22 cellular contexts compared by ENCODE assay signal in genomic region chr14:20485900-20486299, GRCh38. TPM values are rescaled to one million over a fixed set of nuclear protein-coding genes. Genes with fewer than 3 reads are reported as not detected.
DNase-seq lines count a peak whose midpoint lies in the region; FAIRE-seq and TF ChIP-seq lines count a peak whose summit lies in the region.
"Had no signal": no experiment of that assay in that cellular context is flagged by ENCODE, and none has a peak within 500 bp of the region (broad histone marks: within the 10 kb centered on the region; RNA-seq: fewer than 3 reads in every experiment).

No MANE protein-coding gene starts in this region.

- H3K36me3 ChIP-seq in H1 (ENCODE audit: control insufficient read depth in 2 of 4, insufficient read depth in 4 of 4, low read length in 3 of 4): no peaks in the 10 kb centered on the region

- no peaks in the 10 kb centered on the region for H3K27me3 ChIP-seq in HL-60 (ENCODE audit: insufficient read depth, poor library complexity, severe bottlenecking)
- no peaks in the 10 kb centered on the region for H3K27me3 ChIP-seq in H1 (replicated peaks in 1 of 4; ENCODE audit: control insufficient read depth in 3 of 4, extremely low read depth in 1 of 4, insufficient read depth in 3 of 4, low read length in 3 of 4)

- FAIRE-seq in H1 (lab: Jason Lieb, UNC): no peak
- FAIRE-seq: A549, GM12891 had no signal

- no peak overlapping the region for H2BK12ac ChIP-seq in H1 (ENCODE audit: low read depth, low read length)

- H3K14ac ChIP-seq in H1 (ENCODE audit: insufficient read length): no peak overlapping the region

- no peak overlapping the region for H2BK15ac ChIP-seq in H1 (ENCODE audit: low read length)

- WGBS in H1 (ENCODE audit: extremely low coverage in 1 of 2, insufficient coverage in 1 of 2, insufficient read length in 1 of 2, insufficient replicate concordance in 2 of 2, low coverage in 1 of 2, low lambda C conversion rate in 2 of 2, missing lambda C conversion rate in 1 of 2), 2 experiments: 70% methylated on average over 7 of the region's 7 CpGs; no CpG with 5 or more reads in 1 of the 2 experiments

- no peak overlapping the region for H3K4me2 ChIP-seq in H1 (ENCODE audit: insufficient read depth in 1 of 2, low read depth in 2 of 2, low read length in 2 of 2)
- H3K4me2 ChIP-seq: A549, PC-9 had no signal

- H3K23me2 ChIP-seq in H1 (ENCODE audit: low read depth, low read length): peaks cover 2% of the 10 kb centered on the region; the same call in 1 of the 2 replicates

- POLR2A ChIA-PET in H1 (lab: Charles Lee; ENCODE audit: partially characterized antibody): interaction anchor here (0.6 to 3.7 kb wide), 5 partner anchors 11 to 142 kb away, joined by 4 to 31 read pairs (median 7); partner anchors contain the start of genes APEX1, OSGEP, PARP2 and PNP

- peak overlapping the region; percentile 2; the same call in 1 of the 2 replicates for H2AFZ ChIP-seq in H1 (ENCODE audit: low read length)
- H2AFZ ChIP-seq: PC-9 had no signal

- no peak overlapping the region for H3K4ac ChIP-seq in H1 (replicated peaks; ENCODE audit: insufficient read length, low read depth, low read length)

- TF ChIP-seq CTCF in HL-60 (IDR thresholded peaks at IDR 0.05; ENCODE audit: insufficient read depth, low read length) (no peak), H1 (IDR thresholded peaks at IDR 0.05; ENCODE audit: control extremely low read depth in 1 of 3, insufficient read depth in 1 of 3, low read depth in 1 of 3, low read length in 3 of 3) (no peak), GM10266 (IDR thresholded peaks at IDR 0.05; ENCODE audit: control insufficient read depth, insufficient read depth, low read depth, missing control alignments) (no peak)

- TF ChIP-seq RAD21 in H1 (IDR thresholded peaks at IDR 0.05 in 1 of 2, conservative IDR thresholded peaks at IDR 0.05 in 1 of 2; ENCODE audit: low read depth in 2 of 2, low read length in 2 of 2): no peak

- H3K4me3 ChIP-seq in HL-60 (replicated peaks; ENCODE audit: insufficient read depth, low read length) (no peak overlapping the region), H1 (ENCODE audit: extremely low read depth in 1 of 4, insufficient read depth in 2 of 4, low read depth in 3 of 4, low read length in 4 of 4) (no peak overlapping the region)
- H3K4me3 ChIP-seq: A549, PC-9 had no signal

- H3K18ac ChIP-seq in H1 (ENCODE audit: extremely low read depth, low read length): no peak overlapping the region; the same call in 1 of the 2 replicates

- no peaks in the 10 kb centered on the region for H3K9me3 ChIP-seq in H1 (ENCODE audit: insufficient read depth in 2 of 2, low read depth in 1 of 2, low read length in 1 of 2)
- H3K9me3 ChIP-seq: A549 had no signal

- H3K79me2 ChIP-seq in H1 (ENCODE audit: control insufficient read depth in 1 of 2, insufficient read depth in 2 of 2, low read length in 2 of 2): no peaks in the 10 kb centered on the region

- TF ChIP-seq EP300 in H1 (IDR thresholded peaks at IDR 0.05; ENCODE audit: borderline replicate concordance in 1 of 2, low read depth in 2 of 2, low read length in 2 of 2): no peak

- H3K4me1 ChIP-seq in H1 (replicated peaks in 1 of 4; ENCODE audit: control insufficient read depth in 3 of 4, insufficient read depth in 4 of 4, low read length in 3 of 4): peaks cover 0 to 8% (median 3%) of the 10 kb centered on the region in 4 experiments; a peak in 2 of 7 replicates
- H3K4me1 ChIP-seq: A549 had no signal

- no peak overlapping the region for H3K9ac ChIP-seq in H1 (replicated peaks in 1 of 4; ENCODE audit: extremely low read depth in 1 of 4, low read depth in 3 of 4, low read length in 3 of 4)

- no peaks in the 10 kb centered on the region for H3K79me1 ChIP-seq in H1 (ENCODE audit: low read depth, low read length)

- DNase-seq in NCI-H82 (lab: John Stamatoyannopoulos, UW) (peak; percentile 4), NCI-H82 treated with DMSO at 0.1 percent for 48 hours (lab: John Stamatoyannopoulos, UW; ENCODE audit: unreplicated experiment) (no peak), HL-60 (ENCODE audit: low read depth in 1 of 2, low spot score in 1 of 2) (no peak), H1 (ENCODE audit: low read depth in 1 of 2, low spot score in 2 of 2) (no peak), activated gamma-delta T cell treated with Interleukin-2 at 50 U/mL for 16 hours (no peak), GM10266 (ENCODE audit: extremely low spot score) (no peak)
- no peak for DNase-seq in stimulated activated CD4-positive, alpha-beta T cell treated with anti-CD3 and anti-CD28 coated beads, Interleukin-12 subunit alpha, Interleukin-12 subunit beta, amount 100 ng/mL, for 4 hours
- DNase-seq: CD4-positive, CD25-positive, alpha-beta regulatory T cell; COR-L47; DMS79 treated with DMSO at 0.1 percent for 48 hours; Karpas-422; NCI-H1417; NCI-H2029; NCI-H2171; NCI-H524 treated with DMSO at 0.1 percent for 48 hours; PC-9; RPMI8226; SHP77; SW 1271; T-helper 17 cell had no signal

- no peak for TF ChIP-seq POLR2A in H1 (IDR thresholded peaks at IDR 0.05; ENCODE audit: control extremely low read depth in 1 of 2, low read depth in 2 of 2, low read length in 2 of 2)

- no peak overlapping the region for H3K23ac ChIP-seq in H1 (ENCODE audit: insufficient read length)

- H2BK120ac ChIP-seq in H1 (replicated peaks; ENCODE audit: low read depth, low read length): no peak overlapping the region

- H2AK5ac ChIP-seq in H1 (ENCODE audit: low read depth, low read length): no peak overlapping the region

- no peak overlapping the region for H2BK5ac ChIP-seq in H1 (ENCODE audit: low read depth, low read length)

- H4K91ac ChIP-seq in H1 (replicated peaks; ENCODE audit: insufficient read length, low read length): no peak overlapping the region

- H4K8ac ChIP-seq in H1 (ENCODE audit: extremely low read depth, insufficient read depth, low read length): no peak overlapping the region

- no peaks in the 10 kb centered on the region for H4K20me1 ChIP-seq in H1 (replicated peaks in 1 of 2; ENCODE audit: control insufficient read depth in 1 of 2, insufficient read depth in 2 of 2, low read length in 2 of 2)

- CTCF ChIA-PET in H1 (lab: Charles Lee; ENCODE audit: partially characterized antibody): interaction anchor here (0.6 to 7.5 kb wide), 5 partner anchors 11 to 176 kb away, joined by 3 to 114 read pairs (median 4); no protein-coding TSS in a partner anchor

- no peak overlapping the region for H4K5ac ChIP-seq in H1 (ENCODE audit: insufficient read length, low read depth, low read length)

- H2BK20ac ChIP-seq in H1 (ENCODE audit: low read length): no peak overlapping the region

- H3K27ac ChIP-seq in HL-60 (replicated peaks) (0 out of 2 replicates have a peak overlapping the region, but pooled peaks have one; percentile 26), H1 (ENCODE audit: low read depth, low read length) (no peak overlapping the region)
- H3K27ac ChIP-seq: A549, PC-9 had no signal

- no peak overlapping the region for H3K56ac ChIP-seq in H1 (replicated peaks; ENCODE audit: insufficient read length, low read depth, low read length)

RNA-seq across cellular contexts. Expression of gene PNP, which starts 16.7 kb away (rescaled TPM):
- 108 and 110 TPM in 2 replicates for total RNA-seq in H1 (2021; fragmentation: NEBNext Ultra II Directional; extraction: Animal tissue kit (Norgen Biotek cat#: 25700))
- polyA plus RNA-seq in H1 (2011; rRNA removed): 97.6 and 130 TPM in 2 replicates
- polyA plus RNA-seq in H1 (2011; cell fraction: cytosol; rRNA removed): 133 TPM
- polyA plus RNA-seq in H1 (2011; cell fraction: nucleus; rRNA removed): 74.9 TPM
- 101 to 121 TPM (median 113 TPM) in 4 replicates for polyA plus RNA-seq in H1 (2012, experiment 1 of 2)
- 83.6 TPM for polyA plus RNA-seq in H1 (2012, experiment 2 of 2)
- polyA plus RNA-seq in H1 (2013, experiment 1 of 2): 106 TPM
- 109 TPM for polyA plus RNA-seq in H1 (2013, experiment 2 of 2)
- 112 and 189 TPM in 2 replicates for polyA minus RNA-seq in H1 (2011; rRNA and poly(A)+ RNA removed)
- 85.6 TPM for polyA minus RNA-seq in H1 (2011; cell fraction: cytosol; rRNA and poly(A)+ RNA removed)
- 56.1 TPM for polyA minus RNA-seq in H1 (2011; cell fraction: nucleus; rRNA and poly(A)+ RNA removed)

RNA-seq across cellular contexts. Expression of gene RNASE10, which starts 19.4 kb away (rescaled TPM):
- 0.67 TPM in 1 of 2 replicates, not detected in the other for total RNA-seq in H1 (2021; fragmentation: NEBNext Ultra II Directional; extraction: Animal tissue kit (Norgen Biotek cat#: 25700))
- not detected in 2 replicates for polyA plus RNA-seq in H1 (2011; rRNA removed)
- polyA plus RNA-seq in H1 (2011; cell fraction: cytosol; rRNA removed): not detected
- polyA plus RNA-seq in H1 (2011; cell fraction: nucleus; rRNA removed): not detected
- polyA plus RNA-seq in H1 (2012, experiment 1 of 2): 0.19 to 0.36 TPM (median 0.30 TPM) in 3 of 4 replicates, not detected in the other
- not detected for polyA plus RNA-seq in H1 (2012, experiment 2 of 2)
- polyA plus RNA-seq in H1 (2013, experiment 1 of 2): 0.24 TPM
- polyA plus RNA-seq in H1 (2013, experiment 2 of 2): 0.22 TPM
- not detected in 2 replicates for polyA minus RNA-seq in H1 (2011; rRNA and poly(A)+ RNA removed)
- polyA minus RNA-seq in H1 (2011; cell fraction: cytosol; rRNA and poly(A)+ RNA removed): not detected
- not detected for polyA minus RNA-seq in H1 (2011; cell fraction: nucleus; rRNA and poly(A)+ RNA removed)
- total RNA-seq: CD4-positive, CD25-positive, alpha-beta regulatory T cell; PC-9 had no signal
- polyA plus RNA-seq: A549 had no signal

RNA-seq across cellular contexts. Expression of gene PIP4P1, which starts 24.7 kb away (rescaled TPM):
- total RNA-seq in H1 (2021; fragmentation: NEBNext Ultra II Directional; extraction: Animal tissue kit (Norgen Biotek cat#: 25700)): 29.5 and 33.4 TPM in 2 replicates
- polyA plus RNA-seq in H1 (2011; rRNA removed): 60.0 and 67.7 TPM in 2 replicates
- 51.0 TPM for polyA plus RNA-seq in H1 (2011; cell fraction: cytosol; rRNA removed)
- 132 TPM for polyA plus RNA-seq in H1 (2011; cell fraction: nucleus; rRNA removed)
- polyA plus RNA-seq in H1 (2012, experiment 1 of 2): 32.7 to 41.6 TPM (median 39.1 TPM) in 4 replicates
- polyA plus RNA-seq in H1 (2012, experiment 2 of 2): 45.8 TPM
- 30.9 TPM for polyA plus RNA-seq in H1 (2013, experiment 1 of 2)
- polyA plus RNA-seq in H1 (2013, experiment 2 of 2): 29.3 TPM
- 45.7 and 46.2 TPM in 2 replicates for polyA minus RNA-seq in H1 (2011; rRNA and poly(A)+ RNA removed)
- 16.5 TPM for polyA minus RNA-seq in H1 (2011; cell fraction: cytosol; rRNA and poly(A)+ RNA removed)
- polyA minus RNA-seq in H1 (2011; cell fraction: nucleus; rRNA and poly(A)+ RNA removed): 41.4 TPM

RNA-seq across cellular contexts. Expression of gene APEX1, which starts 30.9 kb away (rescaled TPM):
- total RNA-seq in H1 (2021; fragmentation: NEBNext Ultra II Directional; extraction: Animal tissue kit (Norgen Biotek cat#: 25700)): 384 and 404 TPM in 2 replicates
- 663 and 700 TPM in 2 replicates for polyA plus RNA-seq in H1 (2011; rRNA removed)
- 569 TPM for polyA plus RNA-seq in H1 (2011; cell fraction: cytosol; rRNA removed)
- 419 TPM for polyA plus RNA-seq in H1 (2011; cell fraction: nucleus; rRNA removed)
- 386 to 452 TPM (median 414 TPM) in 4 replicates for polyA plus RNA-seq in H1 (2012, experiment 1 of 2)
- polyA plus RNA-seq in H1 (2012, experiment 2 of 2): 452 TPM
- 438 TPM for polyA plus RNA-seq in H1 (2013, experiment 1 of 2)
- 437 TPM for polyA plus RNA-seq in H1 (2013, experiment 2 of 2)
- polyA minus RNA-seq in H1 (2011; rRNA and poly(A)+ RNA removed): 469 and 561 TPM in 2 replicates
- 148 TPM for polyA minus RNA-seq in H1 (2011; cell fraction: cytosol; rRNA and poly(A)+ RNA removed)
- 103 TPM for polyA minus RNA-seq in H1 (2011; cell fraction: nucleus; rRNA and poly(A)+ RNA removed)

RNA-seq across cellular contexts. Expression of gene OSGEP, which starts 31.3 kb away (rescaled TPM):
- total RNA-seq in H1 (2021; fragmentation: NEBNext Ultra II Directional; extraction: Animal tissue kit (Norgen Biotek cat#: 25700)): 34.4 and 42.3 TPM in 2 replicates
- polyA plus RNA-seq in H1 (2011; rRNA removed): 78.6 and 89.5 TPM in 2 replicates
- polyA plus RNA-seq in H1 (2011; cell fraction: cytosol; rRNA removed): 81.4 TPM
- polyA plus RNA-seq in H1 (2011; cell fraction: nucleus; rRNA removed): 102 TPM
- 37.4 to 45.8 TPM (median 40.8 TPM) in 4 replicates for polyA plus RNA-seq in H1 (2012, experiment 1 of 2)
- polyA plus RNA-seq in H1 (2012, experiment 2 of 2): 15.9 TPM
- 24.0 TPM for polyA plus RNA-seq in H1 (2013, experiment 1 of 2)
- 22.1 TPM for polyA plus RNA-seq in H1 (2013, experiment 2 of 2)
- 54.5 and 58.5 TPM in 2 replicates for polyA minus RNA-seq in H1 (2011; rRNA and poly(A)+ RNA removed)
- polyA minus RNA-seq in H1 (2011; cell fraction: cytosol; rRNA and poly(A)+ RNA removed): 28.7 TPM
- 83.8 TPM for polyA minus RNA-seq in H1 (2011; cell fraction: nucleus; rRNA and poly(A)+ RNA removed)
